Comparison of ENCODE assay signal across 24 cellular contexts in the genomic region with DNA sequence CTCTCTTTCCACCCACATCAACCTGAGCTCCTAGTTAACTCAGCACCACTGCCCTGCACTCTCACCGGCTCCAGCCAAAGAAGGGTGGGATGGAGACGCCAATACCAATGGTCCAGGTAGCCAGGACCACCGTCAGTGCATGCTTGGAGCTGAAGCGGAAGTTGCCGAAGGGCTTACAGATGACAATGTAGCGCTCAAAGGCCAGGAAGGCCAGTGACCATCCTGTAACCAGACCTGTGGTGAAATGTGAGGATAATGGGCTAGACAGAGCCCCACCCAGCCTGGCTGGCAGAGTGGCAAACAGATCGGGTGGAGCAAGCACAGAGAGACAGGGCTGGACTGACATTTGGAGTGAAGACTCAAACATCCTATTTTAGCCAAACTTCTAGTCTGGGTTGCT. TPM values are rescaled to one million over a fixed set of nuclear protein-coding genes. Genes with fewer than 3 reads are reported as not detected.
"Had no signal": no experiment of that assay in that cellular context is flagged by ENCODE, and none has a peak within 500 bp of the region (broad histone marks: within the 10 kb centered on the region; RNA-seq: fewer than 3 reads in every experiment).

No MANE protein-coding gene starts in this region.

- H3K4me3 ChIP-seq: esophagus muscularis mucosa, lower lobe of right lung, thyroid gland had no signal

- H3K27ac ChIP-seq: esophagus muscularis mucosa, lower lobe of right lung, thyroid gland, VCaP had no signal

- H3K4me1 ChIP-seq: esophagus muscularis mucosa, thyroid gland had no signal

- FAIRE-seq: endothelial cell of umbilical vein had no signal

- H3K27me3 ChIP-seq: esophagus muscularis mucosa, thyroid gland had no signal

- DNase-seq: activated CD4-positive, alpha-beta T cell treated with anti-CD3 and anti-CD28 coated beads for 1 hour; activated CD8-positive, alpha-beta memory T cell treated with anti-CD3 and anti-CD28 coated beads for 24 hours; activated CD8-positive, alpha-beta memory T cell treated with anti-CD3 and anti-CD28 coated beads, Interleukin-2, amount 50 U/mL, for 48 hours; activated effector memory CD4-positive, alpha-beta T cell treated with Interleukin-2 at 50 U/mL for 16 hours; activated T-cell treated with anti-CD3 and anti-CD28 coated beads, Interleukin-2, amount 50 U/mL, for 48 hours; dermis blood vessel endothelial cell; effector memory CD4-positive, alpha-beta T cell; lower lobe of right lung; nucleus accumbens; posterior cingulate gyrus; retina; stimulated activated naive CD4-positive, alpha-beta T cell treated with Interleukin-2 at 50 U/mL for 16 hours; T-helper 2 cell; thyroid gland had no signal

- ATAC-seq: lower lobe of right lung; natural killer cell treated with Interleukin-12 subunit alpha and Interleukin-12 subunit beta and Interleukin-15 and Interleukin-18, amount 100 ng/mL, for 72 hours had no signal

- H3K9me3 ChIP-seq: lower lobe of right lung, thyroid gland had no signal

RNA-seq across cellular contexts. Expression of a gene that starts 0.7 kb away (rescaled TPM):
- total RNA-seq: cardiac septum; dermis blood vessel endothelial cell; endothelial cell of umbilical vein; esophagus muscularis mucosa; fibroblast of villous mesenchyme; glomerular endothelial cell; lower lobe of right lung; mesenteric fat pad; natural killer cell treated with Interleukin-12 subunit alpha and Interleukin-12 subunit beta and Interleukin-15 and Interleukin-18, amount 100 ng/mL, for 72 hours; subcutaneous adipose tissue; thyroid gland; ureter had no signal
- polyA plus RNA-seq: endothelial cell of umbilical vein had no signal

RNA-seq across cellular contexts. Expression of a gene that starts 55.3 kb away (rescaled TPM):
- total RNA-seq: natural killer cell treated with Interleukin-12 subunit alpha and Interleukin-12 subunit beta and Interleukin-15 and Interleukin-18, amount 100 ng/mL, for 72 hours had no signal
